Comparison of ENCODE assay signal across 26 cellular contexts in genomic region chr1:94265011-94265422, GRCh38. TPM values are rescaled to one million over a fixed set of nuclear protein-coding genes. Genes with fewer than 3 reads are reported as not detected.
A peak's percentile ranks its signal among the peaks of the same experiment; 100 is the strongest.
DNase-seq lines count a peak whose midpoint lies in the region; ATAC-seq, FAIRE-seq and TF ChIP-seq lines count a peak whose summit lies in the region.
"Had no signal": no experiment of that assay in that cellular context is flagged by ENCODE, and none has a peak within 500 bp of the region (broad histone marks: within the 10 kb centered on the region; RNA-seq: fewer than 3 reads in every experiment).

No MANE protein-coding gene starts in this region.

- H3K36me3 Mint-ChIP-seq in HFFc6 (ENCODE audit: low read depth) (peaks cover 8% of the 10 kb centered on the region; the same call in 1 of the 2 replicates), T-cell (no peaks in the 10 kb centered on the region)
- H3K36me3 Mint-ChIP-seq in stimulated activated memory B cell treated with anti-CD40 and anti-IgM and Interleukin-4, amounts not matched to agents 10 μg/mL and 1 μg/mL and 100 μg/mL, for 72 hours, result no peaks in the 10 kb centered on the region
- H3K36me3 Mint-ChIP-seq: CD14-positive monocyte had no signal

- H3K9me3 Mint-ChIP-seq in HFFc6 (no peaks in the 10 kb centered on the region), T-cell (peaks cover 0 to 5% (median 3%) of the 10 kb centered on the region in 3 donors)
- H3K9me3 Mint-ChIP-seq in stimulated activated memory B cell treated with anti-CD40 and anti-IgM and Interleukin-4, amounts not matched to agents 10 μg/mL and 1 μg/mL and 100 μg/mL, for 72 hours, result no peaks in the 10 kb centered on the region
- H3K9me3 Mint-ChIP-seq: activated CD8-positive, alpha-beta T cell treated with anti-CD3 and anti-CD28 coated beads for 36 hours; central memory CD8-positive, alpha-beta T cell; GM23338; nephron progenitor cell; stimulated activated naive B cell treated with anti-CD40 and anti-IgM and Interleukin-4, amounts not matched to agents 10 μg/mL and 1 μg/mL and 100 μg/mL, for 72 hours had no signal

- DNase-seq in HFFc6 (no peak), RCC 7860 (ENCODE audit: low spot score) (peak; percentile 60), fibroblast of gingiva (ENCODE audit: low read depth) (peak; percentile 53), iPS-NIHi7 (ENCODE audit: extremely low spot score) (no peak), T-cell (no peak)
- DNase-seq: activated CD8-positive, alpha-beta T cell treated with anti-CD3 and anti-CD28 coated beads for 36 hours; activated naive CD4-positive, alpha-beta T cell; activated T-cell treated with anti-CD3 and anti-CD28 coated beads, Interleukin-2, amount 50 U/mL, for 1 hour; effector CD8-positive, alpha-beta T cell; Kasumi-1; left colon; NCI-H82; nephron progenitor cell; posterior cingulate gyrus; stimulated activated CD4-positive, alpha-beta T cell treated with anti-CD3 and anti-CD28 coated beads, Interleukin-1b, Interleukin-23, amount 100 ng/mL, for 48 hours; stimulated activated naive B cell treated with anti-CD40 and anti-IgM and Interleukin-4, amounts not matched to agents 10 μg/mL and 1 μg/mL and 100 μg/mL, for 72 hours had no signal

- POLR2A ChIA-PET in T-cell (lab: Charles Lee), result no interaction called here

- peak; percentile 49 for FAIRE-seq in RCC 7860 (lab: Jason Lieb, UNC)
- FAIRE-seq: GM12878, GM19239 had no signal

- CTCF ChIA-PET in T-cell (lab: Charles Lee), result no interaction called here

- H3K4me3 Mint-ChIP-seq in HFFc6 (0 out of 2 replicates have a peak overlapping the region, but pooled peaks have one; percentile 2), T-cell (no peak overlapping the region)
- no peak overlapping the region for H3K4me3 Mint-ChIP-seq in stimulated activated memory B cell treated with anti-CD40 and anti-IgM and Interleukin-4, amounts not matched to agents 10 μg/mL and 1 μg/mL and 100 μg/mL, for 72 hours
- H3K4me3 Mint-ChIP-seq: activated CD8-positive, alpha-beta T cell treated with anti-CD3 and anti-CD28 coated beads for 36 hours; CD14-positive monocyte; central memory CD8-positive, alpha-beta T cell; GM23338; nephron progenitor cell; stimulated activated naive B cell treated with anti-CD40 and anti-IgM and Interleukin-4, amounts not matched to agents 10 μg/mL and 1 μg/mL and 100 μg/mL, for 72 hours had no signal

- H3K27ac Mint-ChIP-seq in HFFc6, result peak overlapping the region; percentile 3
- H3K27ac Mint-ChIP-seq in stimulated activated memory B cell treated with anti-CD40 and anti-IgM and Interleukin-4, amounts not matched to agents 10 μg/mL and 1 μg/mL and 100 μg/mL, for 72 hours, result no peak overlapping the region
- H3K27ac Mint-ChIP-seq in T-cell, result no peak overlapping the region
- H3K27ac Mint-ChIP-seq: activated CD8-positive, alpha-beta T cell treated with anti-CD3 and anti-CD28 coated beads for 36 hours; GM23338; nephron progenitor cell; stimulated activated naive B cell treated with anti-CD40 and anti-IgM and Interleukin-4, amounts not matched to agents 10 μg/mL and 1 μg/mL and 100 μg/mL, for 72 hours had no signal

- no peaks in the 10 kb centered on the region for H3K27me3 ChIP-seq in ACC112 (ENCODE audit: insufficient read depth, low read length)
- H3K27me3 ChIP-seq: esophagus muscularis mucosa had no signal

- H3K27ac ChIP-seq in ACC112 (ENCODE audit: low read depth, low read length), result peak overlapping the region; percentile 71
- H3K27ac ChIP-seq: esophagus muscularis mucosa, thoracic aorta had no signal

- H3K4me1 Mint-ChIP-seq in HFFc6 (ENCODE audit: low read depth) (peaks cover 46% of the 10 kb centered on the region), T-cell (no peaks in the 10 kb centered on the region)
- peaks cover 11% of the 10 kb centered on the region for H3K4me1 Mint-ChIP-seq in stimulated activated memory B cell treated with anti-CD40 and anti-IgM and Interleukin-4, amounts not matched to agents 10 μg/mL and 1 μg/mL and 100 μg/mL, for 72 hours
- H3K4me1 Mint-ChIP-seq: central memory CD8-positive, alpha-beta T cell; nephron progenitor cell had no signal

- H3K79me2 ChIP-seq in ACC112 (ENCODE audit: control insufficient read depth, insufficient read depth, low read length, unreplicated experiment), result no peaks in the 10 kb centered on the region

- H3K4me3 ChIP-seq in ACC112 (ENCODE audit: low read depth, low read length), result no peak overlapping the region; the same call in 1 of the 2 replicates
- H3K4me3 ChIP-seq: esophagus muscularis mucosa, GM12878, GM23338, thoracic aorta had no signal

- peaks cover 55% of the 10 kb centered on the region for H3K4me1 ChIP-seq in ACC112 (ENCODE audit: control insufficient read depth, insufficient read depth, low read length, unreplicated experiment)
- H3K4me1 ChIP-seq: esophagus muscularis mucosa had no signal

- no peak for TF ChIP-seq CTCF in HFFc6 (IDR thresholded peaks at IDR 0.05)

- no peaks in the 10 kb centered on the region for H3K36me3 ChIP-seq in ACC112 (ENCODE audit: insufficient read depth, low read length)
- H3K36me3 ChIP-seq: esophagus muscularis mucosa, thoracic aorta had no signal

- H3K27me3 Mint-ChIP-seq in HFFc6 (ENCODE audit: insufficient read depth) (no peaks in the 10 kb centered on the region; the same call in 1 of the 2 replicates), T-cell (peaks cover 10 to 27% of the 10 kb centered on the region in 2 donors)
- H3K27me3 Mint-ChIP-seq in stimulated activated memory B cell treated with anti-CD40 and anti-IgM and Interleukin-4, amounts not matched to agents 10 μg/mL and 1 μg/mL and 100 μg/mL, for 72 hours, result peaks cover 8% of the 10 kb centered on the region

- H2AFZ ChIP-seq in ACC112 (ENCODE audit: low read length, unreplicated experiment), result no peak overlapping the region
- H2AFZ ChIP-seq: GM23338 had no signal

- ATAC-seq in HG03571 (IDR thresholded peaks at IDR 0.05; ENCODE audit: unreplicated experiment), result no peak
- ATAC-seq in stimulated activated memory B cell treated with anti-CD40 and anti-IgM and Interleukin-4, amounts not matched to agents 10 μg/mL and 1 μg/mL and 100 μg/mL, for 72 hours, result no peak
- ATAC-seq in T-cell (replicated peaks in 1 of 4), result no peak
- ATAC-seq: activated CD8-positive, alpha-beta T cell treated with anti-CD3 and anti-CD28 coated beads for 36 hours; GM12878; GM23338; left colon; stimulated activated naive B cell treated with anti-CD40 and anti-IgM and Interleukin-4, amounts not matched to agents 10 μg/mL and 1 μg/mL and 100 μg/mL, for 72 hours had no signal

RNA-seq across cellular contexts. Expression of gene ARHGAP29, which starts 27.6 kb away (rescaled TPM):
- 10 to 100 TPM; 36.9 to 60.3 (median 52.9) TPM for total RNA-seq in HFFc6 (2021; fragmentation: NEBNext Ultra II Directional; extraction: Animal tissue kit (Norgen Biotek cat#: 25700))
- under 1 TPM in 3 of 5 donors, not detected in 2; 0.13 to 0.54 (median 0.18) TPM for total RNA-seq in T-cell
- total RNA-seq: activated CD8-positive, alpha-beta T cell treated with anti-CD3 and anti-CD28 coated beads for 36 hours had no signal

Comparison
In these comparisons a context has a peak if more than half of its experiments do, and no peak if none do; other contexts are left out.
1. DNase-seq: peak in RCC 7860 (single experiment) and fibroblast of gingiva (single experiment); none in HFFc6 (single experiment), iPS-NIHi7 (single experiment) and T-cell (0 of 34).
2. RNA of gene ARHGAP29, which starts 27.6 kb away (total RNA-seq): 36.9 to 60.3 TPM in HFFc6; 0.13 to 0.54 TPM in T-cell; every median in the first group is over 10 times any median in the second.